In the genomic region with DNA sequence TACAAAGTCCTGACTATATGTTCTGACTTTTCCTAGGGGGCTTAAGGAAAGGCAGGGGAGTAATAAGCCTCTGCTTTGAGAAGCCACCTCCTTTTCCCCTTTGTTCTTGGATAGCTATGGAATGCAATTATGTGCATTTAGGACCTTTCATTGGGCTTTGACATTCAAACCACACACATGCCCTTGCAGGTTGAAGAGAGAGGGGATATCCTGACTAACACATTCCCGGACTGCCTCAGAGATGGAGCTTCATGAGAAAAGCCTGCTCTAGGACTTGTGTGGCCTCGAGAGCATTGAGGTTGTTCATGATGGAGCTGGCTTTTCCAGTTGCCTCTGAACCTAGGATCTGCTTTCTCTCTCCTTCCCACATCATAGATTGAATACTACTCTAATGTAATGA, we compare ENCODE assay signal across 18 cellular contexts.
"Had no signal": no experiment of that assay in that cellular context is flagged by ENCODE, and none has a peak within 500 bp of the region (broad histone marks: within the 10 kb centered on the region; RNA-seq: fewer than 3 reads in every experiment).

No MANE protein-coding gene starts in this region.

- H3K4me1 ChIP-seq: esophagus squamous epithelium, psoas muscle, right lobe of liver, transverse colon had no signal

- H3K27me3 ChIP-seq: esophagus squamous epithelium, hepatocyte, right lobe of liver, stomach, transverse colon had no signal

- H3K9me3 ChIP-seq: esophagus squamous epithelium, left ventricle myocardium inferior, lower lobe of right lung, psoas muscle, right lobe of liver, stomach, thoracic aorta, transverse colon had no signal

- H3K4me3 ChIP-seq: esophagus squamous epithelium, hepatocyte, left ventricle myocardium inferior, lower lobe of right lung, psoas muscle, right lobe of liver, stomach, thoracic aorta, transverse colon had no signal

- ATAC-seq: psoas muscle, right lobe of liver had no signal

- H3K36me3 ChIP-seq: esophagus squamous epithelium, left ventricle myocardium inferior, lower lobe of right lung, right lobe of liver, stomach, thoracic aorta, transverse colon had no signal

- H3K4me2 ChIP-seq: hepatocyte had no signal

- DNase-seq: effector memory CD4-positive, alpha-beta T cell; esophagus squamous epithelium; head of caudate nucleus; left ventricle myocardium inferior; lower lobe of right lung; mesendoderm; naive B cell; nephron progenitor cell; psoas muscle; retina; right lobe of liver; stimulated activated naive CD4-positive, alpha-beta T cell; stomach; substantia nigra; transverse colon had no signal

- H3K27ac ChIP-seq: epithelial cell of prostate, esophagus squamous epithelium, hepatocyte, left ventricle myocardium inferior, lower lobe of right lung, psoas muscle, right lobe of liver, stomach, thoracic aorta, transverse colon had no signal

- H2AFZ ChIP-seq: hepatocyte had no signal

- H3K79me2 ChIP-seq: hepatocyte had no signal
